Comparison of ENCODE assay signal across 1 cellular context in genomic region chr5:150658121-150658520, GRCh38.
TF ChIP-seq lines count a peak whose summit lies in the region.

No MANE protein-coding gene starts in this region.

TF ChIP-seq in endothelial cell of umbilical vein, 7 proteins besides CTCF, POLR2A, EP300 and RAD21:
- TF ChIP-seq JUN (IDR thresholded peaks at IDR 0.05; ENCODE audit: borderline replicate concordance, insufficient read depth, insufficient read length, low read depth): no peak
